In genomic region chr15:54456413-54456812, GRCh38 we compare ENCODE assay signal across 30 cellular contexts.
DNase-seq lines count a peak whose midpoint lies in the region; ATAC-seq, FAIRE-seq and TF ChIP-seq lines count a peak whose summit lies in the region.
"Had no signal": no experiment of that assay in that cellular context is flagged by ENCODE, and none has a peak within 500 bp of the region (broad histone marks: within the 10 kb centered on the region; RNA-seq: fewer than 3 reads in every experiment).

No MANE protein-coding gene starts in this region.

- H3K9me3 ChIP-seq in A549: no peaks in the 10 kb centered on the region
- no peaks in the 10 kb centered on the region for H3K9me3 ChIP-seq in HEK293 (ENCODE audit: control insufficient read depth, insufficient read depth, low read depth, low read length)
- H3K9me3 ChIP-seq: BE2C had no signal

- WGBS in A549 (ENCODE audit: missing lambda C conversion rate): 0% methylated on average over 1 of the region's 1 CpG

- no peak for FAIRE-seq in A549 (lab: Jason Lieb, UNC)
- FAIRE-seq: A204.1, D721Med had no signal

- POLR2A ChIA-PET in A549 (lab: Yijun Ruan, JAX): no interaction called here
- POLR2A ChIA-PET in HEK293 (lab: Yijun Ruan, JAX): no interaction called here

- H3K36me3 ChIP-seq in HEK293 (ENCODE audit: control insufficient read depth in 2 of 2, insufficient read depth in 1 of 2, low read length in 2 of 2): no peaks in the 10 kb centered on the region
- H3K36me3 ChIP-seq: BE2C; BLaER1; BLaER1 treated with 17β-estradiol and CSF1 and Interleukin-3, amounts not matched to agents 10 nM and 100 nM had no signal

- no peak overlapping the region for H3K4me2 ChIP-seq in A549
- H3K4me2 ChIP-seq: BLaER1; BLaER1 treated with 17β-estradiol and CSF1 and Interleukin-3, amounts not matched to agents 10 nM and 100 nM had no signal

- TF ChIP-seq CTCF in A549 (IDR thresholded peaks at IDR 0.05) (no peak), HEK293 (tag by site-specific recombination; IDR thresholded peaks at IDR 0.05) (no peak)

- no peak for DNase-seq in A549 (ENCODE audit: low read depth in 1 of 2, low spot score in 1 of 2)
- DNase-seq in cardiac septum (ENCODE audit: low spot score): no peak
- no peak for DNase-seq in activated CD4-positive, alpha-beta T cell treated with anti-CD3 and anti-CD28 coated beads, Interleukin-2, amount 50 U/mL, for 48 hours
- DNase-seq: 8988T; ACHN; AML-193; BE2C; C1 segment of cervical spinal cord; Caco-2; Calu3; CD4-positive, alpha-beta memory T cell; CD4-positive, alpha-beta T cell; CD4-positive, CD25-positive, alpha-beta regulatory T cell; CD8-positive, alpha-beta memory T cell; CD8-positive, alpha-beta T cell; COR-L47; DMS 273 treated with DMSO at 0.1 percent for 48 hours; DMS153; DMS53; DMS79; DMS79 treated with DMSO at 0.1 percent for 48 hours; DND-41; EL had no signal

- no peak for ATAC-seq in A549
- ATAC-seq: CD8-positive, alpha-beta T cell had no signal

- no peak for TF ChIP-seq RAD21 in A549 (conservative IDR thresholded peaks at IDR 0.05 in 1 of 2, IDR thresholded peaks at IDR 0.05 in 1 of 2)

- TF ChIP-seq EP300 in A549 (IDR thresholded peaks at IDR 0.05): no peak

- H3K4me3 ChIP-seq in A549 (no peak overlapping the region), HEK293 (ENCODE audit: low read depth, low read length) (no peak overlapping the region)
- H3K4me3 ChIP-seq: BLaER1; BLaER1 treated with 17β-estradiol and CSF1 and Interleukin-3, amounts not matched to agents 10 nM and 100 nM had no signal

- CTCF ChIA-PET in A549 (lab: Yijun Ruan, JAX) (no interaction called here), HEK293 (lab: Yijun Ruan, JAX) (no interaction called here)

- no peak for TF ChIP-seq POLR2A in A549 (IDR thresholded peaks at IDR 0.05; ENCODE audit: low read length)

- intact Hi-C loops in cardiac septum (cut with DNase I): no loop called here

- no peak overlapping the region for H3K27ac ChIP-seq in A549
- no peak overlapping the region for H3K27ac ChIP-seq in HEK293 (ENCODE audit: extremely low read depth, low read depth, low read length)
- H3K27ac ChIP-seq: 22Rv1; BLaER1; BLaER1 treated with 17β-estradiol and CSF1 and Interleukin-3, amounts not matched to agents 10 nM and 100 nM; C4-2B had no signal

- H3K4me1 ChIP-seq in A549 (no peaks in the 10 kb centered on the region), HEK293 (ENCODE audit: control insufficient read depth, insufficient read depth, low read length) (no peaks in the 10 kb centered on the region)
- H3K4me1 ChIP-seq: BE2C; BLaER1; BLaER1 treated with 17β-estradiol and CSF1 and Interleukin-3, amounts not matched to agents 10 nM and 100 nM; Caco-2 had no signal

TF ChIP-seq in A549, 52 proteins besides CTCF, POLR2A, EP300 and RAD21:
- TF ChIP-seq ZSCAN20 (CRISPR knock-in tag; IDR thresholded peaks at IDR 0.05) (no peak), RARB (CRISPR knock-in tag; IDR thresholded peaks at IDR 0.05) (no peak), POLR2AphosphoS2 (conservative IDR thresholded peaks at IDR 0.05; ENCODE audit: low read length) (no peak), CBX8 (IDR thresholded peaks at IDR 0.05) (no peak), ZC3H11A (IDR thresholded peaks at IDR 0.05) (0 out of 2 replicates have a peak, but pooled peaks have one; percentile 32), HES2 (IDR thresholded peaks at IDR 0.05) (no peak)

TF ChIP-seq in HEK293, 187 proteins besides CTCF, POLR2A, EP300 and RAD21 (continues in another document):
- TF ChIP-seq ZNF426 (tag by site-specific recombination; IDR thresholded peaks at IDR 0.05) (peak; percentile 67), ZBTB48 (tag by site-specific recombination; IDR thresholded peaks at IDR 0.05) (no peak), ZNF701 (tag by site-specific recombination; IDR thresholded peaks at IDR 0.05) (no peak), ZNF623 (tag by site-specific recombination; IDR thresholded peaks at IDR 0.05) (peak; percentile 57), YY1 (tag by site-specific recombination; IDR thresholded peaks at IDR 0.05) (no peak), KLF1 (tag by site-specific recombination; IDR thresholded peaks at IDR 0.05) (no peak), ZNF654 (tag by site-specific recombination; IDR thresholded peaks at IDR 0.05; ENCODE audit: low read depth) (peak; percentile 20; the same call in 1 of the 2 replicates), ZNF777 (tag by site-specific recombination; IDR thresholded peaks at IDR 0.05; ENCODE audit: borderline replicate concordance) (no peak), ZBTB11 (tag by site-specific recombination; conservative IDR thresholded peaks at IDR 0.05; ENCODE audit: low read depth) (peak; percentile 70), SALL2 (tag by site-specific recombination; IDR thresholded peaks at IDR 0.05; ENCODE audit: borderline replicate concordance) (no peak), ZNF433 (tag by site-specific recombination; IDR thresholded peaks at IDR 0.05; ENCODE audit: low read depth) (0 out of 2 replicates have a peak, but pooled peaks have one; percentile 46), ZSCAN30 (tag by site-specific recombination; IDR thresholded peaks at IDR 0.05) (no peak), ZNF2 (tag by site-specific recombination; IDR thresholded peaks at IDR 0.05) (no peak), ZNF274 (IDR thresholded peaks at IDR 0.05; ENCODE audit: low read length) (no peak), ZNF274 (tag by site-specific recombination; IDR thresholded peaks at IDR 0.05; ENCODE audit: borderline replicate concordance) (no peak), TRIM28 (IDR thresholded peaks at IDR 0.05; ENCODE audit: borderline replicate concordance, low read length) (no peak), ZXDB (tag by site-specific recombination; IDR thresholded peaks at IDR 0.05) (peak; percentile 44; the same call in 1 of the 2 replicates), ZNF488 (tag by site-specific recombination; IDR thresholded peaks at IDR 0.05) (no peak), ZNF148 (tag by site-specific recombination; IDR thresholded peaks at IDR 0.05; ENCODE audit: borderline replicate concordance) (no peak), ZNF202 (tag by site-specific recombination; IDR thresholded peaks at IDR 0.05; ENCODE audit: borderline replicate concordance) (0 out of 2 replicates have a peak, but pooled peaks have one; percentile 45), EGR2 (tag by site-specific recombination; IDR thresholded peaks at IDR 0.05; ENCODE audit: low read depth) (no peak)
